9 cellular contexts compared by ENCODE assay signal in the genomic region with DNA sequence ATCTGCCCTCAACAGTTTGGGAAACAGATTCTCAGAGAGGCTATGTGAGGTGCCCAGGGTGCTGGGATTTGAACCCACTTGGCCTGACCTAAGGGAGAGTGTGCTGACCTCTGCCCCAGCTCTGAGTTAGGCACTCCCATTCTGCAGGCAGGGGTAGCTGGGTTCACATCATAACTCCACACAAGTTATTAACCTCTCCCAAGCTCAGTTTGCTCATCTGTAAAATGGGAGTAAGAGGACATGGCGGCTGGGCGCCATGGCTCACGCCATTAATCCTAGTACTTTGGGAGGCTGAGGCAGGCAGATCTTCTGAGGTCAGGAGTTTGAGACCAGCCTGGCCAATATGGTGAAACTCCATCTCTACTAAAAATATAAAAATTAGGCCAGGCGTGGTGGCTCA.
"Had no signal": no experiment of that assay in that cellular context is flagged by ENCODE, and none has a peak within 500 bp of the region (broad histone marks: within the 10 kb centered on the region; RNA-seq: fewer than 3 reads in every experiment).

No MANE protein-coding gene starts in this region.

- H3K27ac ChIP-seq: GM23248, HL-60, KMS-11 had no signal

- H3K4me3 ChIP-seq: GM23248 had no signal

- H3K9ac ChIP-seq: GM23248, KMS-11 had no signal

- FAIRE-seq: H54 had no signal

- H3K9me3 Mint-ChIP-seq: H9 had no signal

- H3K4me3 Mint-ChIP-seq: H9 had no signal

- H3K27ac Mint-ChIP-seq: H9 had no signal

- DNase-seq: GM23248, GOT3, H9, HCEC 1CT, IMR-90, KBM-7 had no signal

- H3K4me2 ChIP-seq: KMS-11 had no signal

- H2AFZ ChIP-seq: GM23248 had no signal
